In the genomic region with DNA sequence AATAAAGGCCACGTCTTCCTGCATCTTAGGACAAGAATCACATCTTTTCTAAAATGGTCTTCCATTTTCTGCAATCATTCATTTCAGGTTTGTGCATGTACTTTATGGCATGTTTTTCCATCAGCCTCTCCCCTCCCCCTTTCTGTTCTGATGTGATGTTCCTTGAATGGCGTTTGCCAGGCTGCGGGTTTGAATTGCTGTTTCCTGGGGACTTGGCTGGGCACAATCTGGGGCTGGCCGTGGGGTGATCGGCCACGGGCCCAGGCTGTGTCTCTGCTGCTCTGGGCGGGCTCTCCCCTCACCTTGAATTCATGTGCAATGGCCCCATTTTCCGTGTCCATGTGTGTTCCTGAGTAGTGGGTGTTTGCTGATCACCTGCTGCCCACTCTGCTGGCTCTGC, we compare ENCODE assay signal across 1 cellular context.
TF ChIP-seq lines count a peak whose summit lies in the region.

No MANE protein-coding gene starts in this region.

TF ChIP-seq in H1, 55 proteins besides CTCF, POLR2A, EP300 and RAD21:
- no peak for TF ChIP-seq SUZ12 (IDR thresholded peaks at IDR 0.05; ENCODE audit: low read length)
- TF ChIP-seq SIX5 (IDR thresholded peaks at IDR 0.05; ENCODE audit: low read depth, low read length), result no peak
- TF ChIP-seq TAF7 (optimal IDR thresholded peaks at IDR 0.05; ENCODE audit: borderline replicate concordance, low read depth, low read length), result no peak
- TF ChIP-seq JUN (IDR thresholded peaks at IDR 0.05; ENCODE audit: low read depth, low read length), result no peak
- no peak for TF ChIP-seq SIRT6 (IDR thresholded peaks at IDR 0.05; ENCODE audit: low read length)
- TF ChIP-seq NRF1 (IDR thresholded peaks at IDR 0.05; ENCODE audit: low read depth, low read length), result no peak
- TF ChIP-seq BCL11A (IDR thresholded peaks at IDR 0.05; ENCODE audit: low read depth in 2 of 2, low read length in 2 of 2), result no peak
- no peak for TF ChIP-seq KDM5A (IDR thresholded peaks at IDR 0.05; ENCODE audit: low read length)
- no peak for TF ChIP-seq EZH2 (IDR thresholded peaks at IDR 0.05; ENCODE audit: low read depth, low read length, severe bottlenecking)
- TF ChIP-seq FOSL1 (IDR thresholded peaks at IDR 0.05; ENCODE audit: insufficient read depth, low read depth, low read length), result no peak
- TF ChIP-seq POU5F1 (IDR thresholded peaks at IDR 0.05; ENCODE audit: low read depth, low read length), result no peak
